21 cellular contexts compared by ENCODE assay signal in genomic region chr1:39652105-39652504, GRCh38. TPM values are rescaled to one million over a fixed set of nuclear protein-coding genes. Genes with fewer than 3 reads are reported as not detected.
DNase-seq lines count a peak whose midpoint lies in the region; ATAC-seq lines count a peak whose summit lies in the region.
"Had no signal": no experiment of that assay in that cellular context is flagged by ENCODE, and none has a peak within 500 bp of the region (broad histone marks: within the 10 kb centered on the region; RNA-seq: fewer than 3 reads in every experiment).

No MANE protein-coding gene starts in this region.

- ATAC-seq in left ventricle myocardium superior (peak; percentile 68), sciatic nerve (peak; percentile 79), aorta (ENCODE audit: low FRiP score) (peak; percentile 29), HG02610 (IDR thresholded peaks at IDR 0.05; ENCODE audit: unreplicated experiment) (no peak), HG02852 (IDR thresholded peaks at IDR 0.05; ENCODE audit: unreplicated experiment) (no peak)
- ATAC-seq: PC-3 had no signal

- 11 to 19% methylated on average over 6 of the region's 6 CpGs for WGBS in aorta, 2 donors

- no peaks in the 10 kb centered on the region for H3K27me3 ChIP-seq in aorta (ENCODE audit: control insufficient read depth in 1 of 2, insufficient read depth in 2 of 2, low read length in 1 of 2)

- peak; percentile 38 for DNase-seq in fibroblast of gingiva (ENCODE audit: low read depth)
- peak; percentile 81 for DNase-seq in left ventricle myocardium superior
- DNase-seq in sciatic nerve (ENCODE audit: low spot score) = no peak
- DNase-seq in aorta = peak in 1 of 2 donors; percentile 79
- DNase-seq in activated CD4-positive, alpha-beta T cell treated with anti-CD3 and anti-CD28 coated beads for 1 hour = no peak
- DNase-seq: ACHN; AML-193; CD4-positive, CD25-positive, alpha-beta regulatory T cell; DMS53; HFFc6; NCI-H1048; NCI-H146; NCI-H2081; NCI-H510A; NCI-H774; PC-3 had no signal

- no peak overlapping the region for H3K27ac ChIP-seq in aorta (ENCODE audit: low read depth in 1 of 2, low read length in 2 of 2)
- H3K27ac ChIP-seq: RWPE1 had no signal

- no peaks in the 10 kb centered on the region for H3K9me3 ChIP-seq in aorta (ENCODE audit: control insufficient read depth, low read length)

- intact Hi-C loops in left ventricle myocardium superior (cut with micrococcal nuclease) = loop anchor here (5.0 to 10.0 kb wide), 2 partner anchors 45 to 73 kb away; no protein-coding TSS in a partner anchor
- intact Hi-C loops in sciatic nerve (cut with DNase I) = loop anchor here (5.0 kb wide), 1 partner anchor 45 kb away; no protein-coding TSS in a partner anchor
- intact Hi-C loops in aorta (cut with DNase I) = no loop called here

- H3K36me3 ChIP-seq in aorta (ENCODE audit: control insufficient read depth in 1 of 2, insufficient read depth in 2 of 2, low read length in 1 of 2) = no peaks in the 10 kb centered on the region

- H3K4me3 ChIP-seq in aorta (ENCODE audit: low read length in 2 of 2) = no peak overlapping the region

- H3K4me1 ChIP-seq in aorta (ENCODE audit: control insufficient read depth in 1 of 2, insufficient read depth in 2 of 2, low read length in 2 of 2) = no peaks in the 10 kb centered on the region

RNA-seq across cellular contexts. Expression of gene HEYL, which starts 12.7 kb away (rescaled TPM):
- total RNA-seq in left ventricle myocardium superior = 15.0 TPM
- total RNA-seq in sciatic nerve = 10.6 TPM
- total RNA-seq in aorta = 10 to 100 TPM; 26.3 to 35.4 TPM
- polyA plus RNA-seq in aorta = 10 to 100 TPM; 24.2 to 68.6 TPM
- total RNA-seq: HFFc6, MCF 10A, PC-3 had no signal
- polyA plus RNA-seq: CD4-positive, CD25-positive, alpha-beta regulatory T cell had no signal

RNA-seq across cellular contexts. Expression of gene NT5C1A, which starts 19.8 kb away (rescaled TPM):
- total RNA-seq in left ventricle myocardium superior = 39.6 TPM
- 1.4 TPM for total RNA-seq in sciatic nerve
- under 1 TPM in 1 of 2 donors, not detected in 1; 0.57 TPM for total RNA-seq in aorta
- under 1 TPM in 1 of 2 donors, not detected in 1; 0.46 TPM for polyA plus RNA-seq in aorta
- total RNA-seq: HFFc6, HT-29, MCF 10A, PC-3 had no signal

RNA-seq across cellular contexts. Expression of gene HPCAL4, which starts 39.1 kb away (rescaled TPM):
- total RNA-seq in left ventricle myocardium superior (2.4 TPM), sciatic nerve (not detected), aorta (not detected)
- polyA plus RNA-seq in aorta = not detected
- total RNA-seq: HFFc6, HT-29, MCF 10A had no signal

Comparison
In these comparisons a context has a peak if more than half of its experiments do, and no peak if none do; other contexts are left out.
1. DNase-seq: peak in fibroblast of gingiva (single experiment) and left ventricle myocardium superior (single experiment); none in sciatic nerve (single experiment) and activated CD4-positive, alpha-beta T cell treated with anti-CD3 and anti-CD28 coated beads for 1 hour (single experiment).
2. ATAC-seq: peak in left ventricle myocardium superior (single experiment), sciatic nerve (single experiment) and aorta (single experiment); none in HG02610 (single experiment) and HG02852 (single experiment).
3. RNA of gene NT5C1A, which starts 19.8 kb away (total RNA-seq): 39.6 TPM in left ventricle myocardium superior (single experiment); 1.4 TPM in sciatic nerve (single experiment) and 0.57 TPM in aorta; every median in the first group is over 10 times any median in the second.
4. intact Hi-C loops: an anchor here in left ventricle myocardium superior (5.0 to 10.0 kb wide) and sciatic nerve (5.0 kb wide); none called in aorta.